ENCODE assay signal across 12 cellular contexts in genomic region chr22:27299181-27300085, GRCh38.
DNase-seq lines count a peak whose midpoint lies in the region; ATAC-seq, FAIRE-seq and TF ChIP-seq lines count a peak whose summit lies in the region.
"Had no signal": no experiment of that assay in that cellular context is flagged by ENCODE, and none has a peak within 500 bp of the region (broad histone marks: within the 10 kb centered on the region; RNA-seq: fewer than 3 reads in every experiment).

No MANE protein-coding gene starts in this region.

- no peak overlapping the region for H3K4me3 ChIP-seq in keratinocyte (ENCODE audit: control insufficient read depth in 2 of 3, extremely low read depth in 1 of 3, insufficient read depth in 2 of 3, low read depth in 1 of 3, low read length in 3 of 3)
- H3K4me3 ChIP-seq in uterus: peak overlapping the region in 1 of 2 donors; percentile 15

- H3K9ac ChIP-seq in keratinocyte (ENCODE audit: control insufficient read depth, extremely low read depth, insufficient read depth, low read length): no peak overlapping the region

- H4K20me1 ChIP-seq in keratinocyte (ENCODE audit: control insufficient read depth, extremely low read depth, insufficient read depth, low read length): no peaks in the 10 kb centered on the region

- peak overlapping the region; percentile 43 for H2AFZ ChIP-seq in keratinocyte (ENCODE audit: control insufficient read depth, low read length)

- H3K27ac ChIP-seq in caudate nucleus (ENCODE audit: low read depth, low read length) (peak overlapping the region; percentile 21), keratinocyte (ENCODE audit: control insufficient read depth, insufficient read depth, low read length) (no peak overlapping the region), uterus (peak overlapping the region; percentile 50 to 65)
- H3K27ac ChIP-seq: HL-60 had no signal

- H3K36me3 ChIP-seq in keratinocyte (ENCODE audit: control insufficient read depth in 2 of 2, extremely low read depth in 1 of 2, insufficient read depth in 2 of 2, low read length in 2 of 2) (no peaks in the 10 kb centered on the region), uterus (no peaks in the 10 kb centered on the region)

- no peaks in the 10 kb centered on the region for H3K9me3 ChIP-seq in keratinocyte (ENCODE audit: control insufficient read depth, low read depth, low read length)
- H3K9me3 ChIP-seq in uterus: no peaks in the 10 kb centered on the region

- H3K4me2 ChIP-seq in keratinocyte (ENCODE audit: control insufficient read depth, extremely low read depth, insufficient read depth, low read depth, low read length): peak overlapping the region; percentile 27

- no peak for TF ChIP-seq POLR2A in uterus (IDR thresholded peaks at IDR 0.05)

- ATAC-seq in Right ventricle myocardium superior (ENCODE audit: poor library complexity) (peak; percentile 34), GM18858 (IDR thresholded peaks at IDR 0.05; ENCODE audit: unreplicated experiment) (no peak), GM18907 (IDR thresholded peaks at IDR 0.05; ENCODE audit: unreplicated experiment) (no peak)

- peaks cover 23% of the 10 kb centered on the region for H3K27me3 ChIP-seq in keratinocyte (ENCODE audit: control insufficient read depth, extremely low read depth, insufficient read depth, low read length)
- no peaks in the 10 kb centered on the region for H3K27me3 ChIP-seq in uterus

- no peaks in the 10 kb centered on the region for H3K9me1 ChIP-seq in keratinocyte (ENCODE audit: control insufficient read depth, extremely low read depth, insufficient read depth, low read length)

- H3K79me2 ChIP-seq in keratinocyte (ENCODE audit: control insufficient read depth, insufficient read depth, low read length): no peaks in the 10 kb centered on the region

- dilution Hi-C loops in keratinocyte (cut with MboI; ENCODE audit: extremely low pct_ligation_motif_present, low sequenced_read_pairs): no loop called here

- DNase-seq in Right ventricle myocardium superior (no peak), cardiac septum (ENCODE audit: low spot score) (no peak), caudate nucleus (lab: John Stamatoyannopoulos, UW) (peak in 7 of 61 donors; percentile 7 to 38 (median 15)), keratinocyte (ENCODE audit: low read depth, low spot score) (no peak), uterus (peak in 1 of 2 donors; percentile 32), NCI-H1436 (lab: John Stamatoyannopoulos, UW) (no peak)
- DNase-seq: activated CD4-positive, alpha-beta T cell treated with anti-CD3 and anti-CD28 coated beads for 1 hour; activated naive CD4-positive, alpha-beta T cell treated with Interleukin-2 at 50 U/mL for 16 hours; NCI-H2107 had no signal

- FAIRE-seq in keratinocyte (lab: Jason Lieb, UNC): no peak

- TF ChIP-seq CTCF in keratinocyte (optimal IDR thresholded peaks at IDR 0.05 in 1 of 3, IDR thresholded peaks at IDR 0.05 in 1 of 3, conservative IDR thresholded peaks at IDR 0.05 in 1 of 3; ENCODE audit: extremely low read depth in 1 of 3, insufficient read depth in 2 of 3, low read length in 3 of 3) (no peak), uterus (IDR thresholded peaks at IDR 0.05) (no peak)

- H3K4me1 ChIP-seq in keratinocyte (ENCODE audit: control insufficient read depth, extremely low read depth, insufficient read depth, low read length) (no peaks in the 10 kb centered on the region), uterus (no peaks in the 10 kb centered on the region)

- intact Hi-C loops in Right ventricle myocardium superior (cut with DNase I): no loop called here
- intact Hi-C loops in cardiac septum (cut with DNase I): no loop called here
- intact Hi-C loops in uterus (cut with DNase I; ENCODE audit: low total_unique reads): no loop called here
